Comparison of ENCODE assay signal across 35 cellular contexts in the genomic region with DNA sequence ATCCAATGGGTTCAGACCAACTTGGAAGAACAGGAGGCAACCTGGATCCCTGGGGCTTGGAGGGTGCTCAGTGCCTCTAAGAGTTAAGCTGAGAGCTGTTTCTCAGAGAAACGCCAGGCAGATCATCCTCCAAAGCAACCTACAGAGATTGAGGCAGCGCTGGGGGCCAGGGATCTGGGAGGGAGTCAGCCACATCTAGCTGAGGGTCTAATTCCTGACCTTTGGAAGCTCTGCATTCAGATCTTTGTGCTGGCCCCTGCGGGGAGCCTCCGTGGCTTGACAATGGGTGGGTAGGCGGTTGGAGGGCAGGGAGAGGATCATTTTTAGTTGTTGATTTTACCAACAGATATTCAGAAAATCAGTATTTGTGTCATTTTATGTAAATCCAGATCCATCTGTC.
DNase-seq lines count a peak whose midpoint lies in the region; ATAC-seq and TF ChIP-seq lines count a peak whose summit lies in the region.
"Had no signal": no experiment of that assay in that cellular context is flagged by ENCODE, and none has a peak within 500 bp of the region (broad histone marks: within the 10 kb centered on the region; RNA-seq: fewer than 3 reads in every experiment).

No MANE protein-coding gene starts in this region.

- H3K9me3 Mint-ChIP-seq in neural crest cell, result no peaks in the 10 kb centered on the region
- H3K9me3 Mint-ChIP-seq: CD4-positive, alpha-beta memory T cell; CD4-positive, alpha-beta T cell; CD8-positive, alpha-beta memory T cell; CD8-positive, alpha-beta T cell had no signal

- WGBS in right cardiac atrium, result 73% methylated on average over 5 of the region's 5 CpGs
- WGBS in spleen, 5 donors, result 73 to 88% (median 80%) methylated on average over 5 of the region's 5 CpGs

- H3K27ac ChIP-seq in right cardiac atrium (ENCODE audit: low read length) (no peak overlapping the region), spleen (no peak overlapping the region)
- H3K27ac ChIP-seq: 22Rv1; A549; BLaER1; BLaER1 treated with 17β-estradiol and CSF1 and Interleukin-3, amounts not matched to agents 10 nM and 100 nM; C4-2B had no signal

- no peaks in the 10 kb centered on the region for H3K36me3 Mint-ChIP-seq in neural crest cell (ENCODE audit: low read depth)
- H3K36me3 Mint-ChIP-seq: CD14-positive monocyte; CD4-positive, alpha-beta memory T cell; CD4-positive, CD25-positive, alpha-beta regulatory T cell; CD8-positive, alpha-beta memory T cell; CD8-positive, alpha-beta T cell had no signal

- H3K9me3 ChIP-seq in right cardiac atrium (ENCODE audit: control insufficient read depth, low read length), result no peaks in the 10 kb centered on the region
- H3K9me3 ChIP-seq in spleen, result no peaks in the 10 kb centered on the region
- H3K9me3 ChIP-seq in mucosa of descending colon, result no peaks in the 10 kb centered on the region
- H3K9me3 ChIP-seq: A549; BE2C; BLaER1; BLaER1 treated with 17β-estradiol and CSF1 and Interleukin-3, amounts not matched to agents 10 nM and 100 nM; Caco-2 had no signal

- intact Hi-C loops in cardiac septum (cut with DNase I), result no loop called here
- intact Hi-C loops in right cardiac atrium (cut with DNase I), result no loop called here
- intact Hi-C loops in spleen (cut with DNase I; ENCODE audit: low total_unique reads), result no loop called here
- intact Hi-C loops in mucosa of descending colon (cut with DNase I, micrococcal nuclease), result no loop called here

- H3K4me1 Mint-ChIP-seq in neural crest cell, result no peaks in the 10 kb centered on the region
- H3K4me1 Mint-ChIP-seq: B cell; CD14-positive monocyte; CD4-positive, alpha-beta memory T cell; CD4-positive, CD25-positive, alpha-beta regulatory T cell; CD8-positive, alpha-beta memory T cell had no signal

- H3K27ac Mint-ChIP-seq in neural crest cell (ENCODE audit: unreplicated experiment), result peak overlapping the region; percentile 19
- H3K27ac Mint-ChIP-seq: B cell; CD14-positive monocyte; CD4-positive, alpha-beta memory T cell; CD4-positive, alpha-beta T cell; CD4-positive, CD25-positive, alpha-beta regulatory T cell; CD8-positive, alpha-beta T cell had no signal

- ATAC-seq in right cardiac atrium (no peak), mucosa of descending colon (no peak), HG03432 (IDR thresholded peaks at IDR 0.05; ENCODE audit: unreplicated experiment) (no peak)
- ATAC-seq: A549; CD8-positive, alpha-beta T cell had no signal

- no peak overlapping the region for H3K4me3 Mint-ChIP-seq in neural crest cell
- H3K4me3 Mint-ChIP-seq: B cell; CD14-positive monocyte; CD4-positive, alpha-beta memory T cell; CD4-positive, alpha-beta T cell; CD4-positive, CD25-positive, alpha-beta regulatory T cell; CD8-positive, alpha-beta memory T cell; CD8-positive, alpha-beta T cell had no signal

- no peaks in the 10 kb centered on the region for H3K4me1 ChIP-seq in right cardiac atrium (ENCODE audit: control insufficient read depth, insufficient read depth, low read length)
- H3K4me1 ChIP-seq in spleen, result no peaks in the 10 kb centered on the region
- H3K4me1 ChIP-seq in mucosa of descending colon (ENCODE audit: low read depth), result no peaks in the 10 kb centered on the region
- H3K4me1 ChIP-seq: A549; BE2C; BLaER1; BLaER1 treated with 17β-estradiol and CSF1 and Interleukin-3, amounts not matched to agents 10 nM and 100 nM; Caco-2 had no signal

- DNase-seq in cardiac septum (ENCODE audit: low spot score), result peak; percentile 50
- DNase-seq in right cardiac atrium, result no peak
- DNase-seq in mesenteric fat pad (ENCODE audit: low spot score), result peak; percentile 65
- no peak for DNase-seq in neural crest cell (ENCODE audit: low read depth, low spot score)
- peak; percentile 56 for DNase-seq in spleen
- no peak for DNase-seq in H4 (ENCODE audit: low spot score)
- no peak for DNase-seq in mucosa of descending colon
- DNase-seq: 8988T; ACHN; AML-193; BE2C; C1 segment of cervical spinal cord; Caco-2; Calu3; CD4-positive, alpha-beta memory T cell; CD4-positive, alpha-beta T cell; CD4-positive, CD25-positive, alpha-beta regulatory T cell; CD8-positive, alpha-beta memory T cell; CD8-positive, alpha-beta T cell; COR-L47; DMS 273 treated with DMSO at 0.1 percent for 48 hours; DMS153; DMS53; DMS79; DMS79 treated with DMSO at 0.1 percent for 48 hours; DND-41; EL had no signal

- TF ChIP-seq POLR2A in spleen (IDR thresholded peaks at IDR 0.05), result no peak

- no peak for TF ChIP-seq CTCF in neural crest cell (conservative IDR thresholded peaks at IDR 0.05)
- TF ChIP-seq CTCF in spleen (IDR thresholded peaks at IDR 0.05 in 8 of 11, conservative IDR thresholded peaks at IDR 0.05 in 3 of 11), result no peak
- no peak for TF ChIP-seq CTCF in mucosa of descending colon (IDR thresholded peaks at IDR 0.05)

- H3K36me3 ChIP-seq in spleen, result no peaks in the 10 kb centered on the region
- no peaks in the 10 kb centered on the region for H3K36me3 ChIP-seq in mucosa of descending colon (ENCODE audit: low read depth)
- H3K36me3 ChIP-seq: BE2C; BLaER1; BLaER1 treated with 17β-estradiol and CSF1 and Interleukin-3, amounts not matched to agents 10 nM and 100 nM had no signal

- no peaks in the 10 kb centered on the region for H3K27me3 ChIP-seq in right cardiac atrium (ENCODE audit: control insufficient read depth, insufficient read depth)
- H3K27me3 ChIP-seq in spleen (replicated peaks in 1 of 7), result peaks cover 0 to 4% (median 0%) of the 10 kb centered on the region in 7 donors
- H3K27me3 ChIP-seq: BE2C; BLaER1; BLaER1 treated with 17β-estradiol and CSF1 and Interleukin-3, amounts not matched to agents 10 nM and 100 nM had no signal

- H3K4me3 ChIP-seq in right cardiac atrium (ENCODE audit: low read length), result no peak overlapping the region
- no peak overlapping the region for H3K4me3 ChIP-seq in spleen
- no peak overlapping the region for H3K4me3 ChIP-seq in mucosa of descending colon
- H3K4me3 ChIP-seq: A549; BLaER1; BLaER1 treated with 17β-estradiol and CSF1 and Interleukin-3, amounts not matched to agents 10 nM and 100 nM had no signal

- peaks cover 46% of the 10 kb centered on the region for H3K27me3 Mint-ChIP-seq in neural crest cell (ENCODE audit: low read depth)

Comparison
In these comparisons a context has a peak if more than half of its experiments do, and no peak if none do; other contexts are left out.
1. DNase-seq: peak in cardiac septum (single experiment), mesenteric fat pad (single experiment) and spleen (single experiment); none in right cardiac atrium (0 of 3), neural crest cell (single experiment), H4 (single experiment) and mucosa of descending colon (0 of 3).